Comparison of ENCODE assay signal across 1 cellular context in the genomic region with DNA sequence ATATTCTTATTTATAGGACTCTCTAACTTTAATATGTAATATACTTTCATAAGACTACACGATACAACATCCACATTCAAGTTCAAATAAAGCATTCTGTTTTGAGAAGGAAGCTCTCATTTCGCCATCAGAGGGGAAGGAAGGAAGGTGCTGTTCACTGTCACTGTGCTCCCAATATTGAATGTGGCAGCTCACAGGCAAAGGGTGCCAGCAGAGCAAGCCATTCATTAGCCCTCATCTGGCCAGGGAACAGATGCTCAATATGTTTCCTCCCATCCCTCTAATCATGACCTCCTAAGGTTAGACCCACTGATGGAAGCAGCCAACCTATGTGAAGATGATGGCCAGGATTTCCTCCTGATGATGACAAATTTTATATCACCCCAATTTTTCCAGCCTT.
A peak's percentile ranks its signal among the peaks of the same experiment; 100 is the strongest.
TF ChIP-seq lines count a peak whose summit lies in the region.

No MANE protein-coding gene starts in this region.

TF ChIP-seq in SK-N-SH treated with all-trans-retinoic acid at 6 μM for 48 hours, 23 proteins besides CTCF, POLR2A, EP300 and RAD21 (continued from another document):
- TF ChIP-seq, protein P1, sequence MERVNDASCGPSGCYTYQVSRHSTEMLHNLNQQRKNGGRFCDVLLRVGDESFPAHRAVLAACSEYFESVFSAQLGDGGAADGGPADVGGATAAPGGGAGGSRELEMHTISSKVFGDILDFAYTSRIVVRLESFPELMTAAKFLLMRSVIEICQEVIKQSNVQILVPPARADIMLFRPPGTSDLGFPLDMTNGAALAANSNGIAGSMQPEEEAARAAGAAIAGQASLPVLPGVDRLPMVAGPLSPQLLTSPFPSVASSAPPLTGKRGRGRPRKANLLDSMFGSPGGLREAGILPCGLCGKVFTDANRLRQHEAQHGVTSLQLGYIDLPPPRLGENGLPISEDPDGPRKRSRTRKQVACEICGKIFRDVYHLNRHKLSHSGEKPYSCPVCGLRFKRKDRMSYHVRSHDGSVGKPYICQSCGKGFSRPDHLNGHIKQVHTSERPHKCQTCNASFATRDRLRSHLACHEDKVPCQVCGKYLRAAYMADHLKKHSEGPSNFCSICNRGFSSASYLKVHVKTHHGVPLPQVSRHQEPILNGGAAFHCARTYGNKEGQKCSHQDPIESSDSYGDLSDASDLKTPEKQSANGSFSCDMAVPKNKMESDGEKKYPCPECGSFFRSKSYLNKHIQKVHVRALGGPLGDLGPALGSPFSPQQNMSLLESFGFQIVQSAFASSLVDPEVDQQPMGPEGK (CRISPR knock-in tag; IDR thresholded peaks at IDR 0.05; ENCODE audit: borderline replicate concordance): no peak
- TF ChIP-seq ZC3H10 (CRISPR knock-in tag; IDR thresholded peaks at IDR 0.05): no peak
- no peak for TF ChIP-seq ZNF565 (CRISPR knock-in tag; conservative IDR thresholded peaks at IDR 0.05; ENCODE audit: low read depth)
- peak; percentile 52 for TF ChIP-seq ISL1 (CRISPR knock-in tag; IDR thresholded peaks at IDR 0.05)
TF ChIP-seq in SK-N-SH treated with all-trans-retinoic acid at 6 μM for 48 hours: peak in this region for 3.
